14 cellular contexts compared by ENCODE assay signal in the genomic region with DNA sequence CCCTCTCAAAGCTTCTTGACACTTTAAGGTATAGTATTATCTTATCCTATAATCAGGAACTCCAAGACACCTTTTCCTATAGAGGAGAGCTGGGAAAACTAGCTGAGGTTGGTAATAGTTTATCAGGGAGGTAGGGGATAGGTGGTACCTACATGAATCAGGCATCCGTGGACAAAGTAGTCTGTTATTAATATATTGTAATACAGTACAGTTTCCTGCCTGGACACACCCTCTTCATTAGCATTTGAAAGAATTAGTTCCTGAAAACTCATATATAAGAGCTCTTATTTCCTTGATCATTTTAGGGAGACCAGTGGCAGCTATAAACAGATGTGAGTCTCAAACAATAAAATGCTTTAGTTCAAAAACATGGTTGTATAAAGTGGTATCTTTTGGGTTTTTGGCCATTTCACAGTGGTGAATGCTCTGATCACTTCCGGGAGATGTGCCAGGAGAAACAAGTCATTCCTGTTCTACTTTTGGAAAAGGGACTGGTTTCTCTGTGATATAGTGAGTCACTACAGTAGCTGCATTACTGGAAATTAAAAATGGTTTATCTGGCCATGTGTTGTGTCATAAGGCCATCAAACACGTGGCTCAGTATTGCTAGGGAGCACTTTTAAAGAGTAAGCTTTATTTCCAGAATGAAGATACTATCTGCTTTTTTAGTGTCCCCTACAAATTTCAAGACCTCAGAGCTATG.
DNase-seq lines count a peak whose midpoint lies in the region; FAIRE-seq and TF ChIP-seq lines count a peak whose summit lies in the region.
"Had no signal": no experiment of that assay in that cellular context is flagged by ENCODE, and none has a peak within 500 bp of the region (broad histone marks: within the 10 kb centered on the region; RNA-seq: fewer than 3 reads in every experiment).

No MANE protein-coding gene starts in this region.

- TF ChIP-seq CTCF in MM.1S (IDR thresholded peaks at IDR 0.05; ENCODE audit: low read length), result no peak
- TF ChIP-seq CTCF in endothelial cell of umbilical vein (IDR thresholded peaks at IDR 0.05; ENCODE audit: extremely low read depth in 1 of 2, insufficient read depth in 1 of 2, low read depth in 1 of 2, low read length in 2 of 2), result no peak

- H2AFZ ChIP-seq in MM.1S (ENCODE audit: low read length) (peak overlapping the region; percentile 35), endothelial cell of umbilical vein (ENCODE audit: low read depth, low read length) (no peak overlapping the region)

- H3K9me1 ChIP-seq in endothelial cell of umbilical vein (replicated peaks; ENCODE audit: control insufficient read depth, extremely low read depth, insufficient read depth, low read length), result no peaks in the 10 kb centered on the region

- DNase-seq in EH (ENCODE audit: low read depth) (peak; percentile 83), MM.1S (no peak), endothelial cell of umbilical vein (ENCODE audit: low read depth, low spot score) (no peak), stromal cell of bone marrow (ENCODE audit: low read depth) (peak; percentile 54), NCI-H2107 (lab: John Stamatoyannopoulos, UW) (no peak), 8988T (no peak), occipital lobe (lab: John Stamatoyannopoulos, UW) (no peak), NCI-H1048 (lab: John Stamatoyannopoulos, UW) (no peak)
- DNase-seq: activated CD8-positive, alpha-beta T cell treated with anti-CD3 and anti-CD28 coated beads, Interleukin-2, amount 10 ng/mL, durations not matched to agents 7 days and 5 days; Caco-2; left lung; NCI-H1105; NCI-H446 treated with DMSO at 0.1 percent for 48 hours; psoas muscle had no signal

- H3K27me3 ChIP-seq in MM.1S (replicated peaks; ENCODE audit: insufficient read depth, low read length) (no peaks in the 10 kb centered on the region), endothelial cell of umbilical vein (ENCODE audit: control insufficient read depth in 2 of 2, insufficient read depth in 2 of 2, low read length in 2 of 2) (no peaks in the 10 kb centered on the region)
- H3K27me3 ChIP-seq: left lung had no signal

- dilution Hi-C loops in endothelial cell of umbilical vein (cut with MboI; ENCODE audit: extremely low pct_ligation_motif_present, low sequenced_read_pairs), result no loop called here

- CTCF ChIA-PET in endothelial cell of umbilical vein (lab: Charles Lee), result interaction anchor here (0.6 to 1.2 kb wide), 2 partner anchors 40 to 622 kb away, joined by 3 to 4 read pairs; no protein-coding TSS in a partner anchor

- H3K36me3 ChIP-seq in MM.1S (replicated peaks; ENCODE audit: insufficient read depth, low read length) (no peaks in the 10 kb centered on the region), endothelial cell of umbilical vein (ENCODE audit: control insufficient read depth in 2 of 2, extremely low read depth in 1 of 2, insufficient read depth in 2 of 2, low read length in 2 of 2) (no peaks in the 10 kb centered on the region)
- H3K36me3 ChIP-seq: left lung had no signal

- no peak for FAIRE-seq in endothelial cell of umbilical vein (lab: Jason Lieb, UNC)

- BruUV-seq in endothelial cell of umbilical vein (replicated peaks; lab: Mats Ljungman, UMichigan), result no TSS peak

- H4K20me1 ChIP-seq in MM.1S (ENCODE audit: insufficient read depth, low read length) (no peaks in the 10 kb centered on the region), endothelial cell of umbilical vein (replicated peaks; ENCODE audit: control insufficient read depth, extremely low read depth, insufficient read depth, low read length) (no peaks in the 10 kb centered on the region)

- peaks cover 9% of the 10 kb centered on the region; the same call in 1 of the 2 replicates for H3F3A ChIP-seq in MM.1S (ENCODE audit: insufficient read depth, low read length)

- intact Hi-C loops in endothelial cell of umbilical vein (cut with micrococcal nuclease), result no loop called here

- no peak for TF ChIP-seq POLR2A in endothelial cell of umbilical vein (IDR thresholded peaks at IDR 0.05; ENCODE audit: low read depth, low read length)

- H3K27ac ChIP-seq in MM.1S (ENCODE audit: low read length) (peak overlapping the region; percentile 68; the same call in 1 of the 2 replicates), endothelial cell of umbilical vein (ENCODE audit: insufficient read depth, low read depth, low read length) (no peak overlapping the region)
- H3K27ac ChIP-seq: left lung, psoas muscle had no signal

- peak overlapping the region; percentile 46; the same call in 1 of the 2 replicates for H3K4me2 ChIP-seq in MM.1S (ENCODE audit: low read depth, low read length)
- no peak overlapping the region for H3K4me2 ChIP-seq in endothelial cell of umbilical vein (ENCODE audit: insufficient read depth, low read length)

- H3K9me3 ChIP-seq in MM.1S (replicated peaks; ENCODE audit: insufficient read depth, low read length) (no peaks in the 10 kb centered on the region), endothelial cell of umbilical vein (replicated peaks; ENCODE audit: control insufficient read depth, insufficient read depth, low read length) (no peaks in the 10 kb centered on the region)
- H3K9me3 ChIP-seq: Caco-2, left lung, psoas muscle had no signal

- H3K79me2 ChIP-seq in MM.1S (ENCODE audit: low read length) (no peaks in the 10 kb centered on the region), endothelial cell of umbilical vein (ENCODE audit: control insufficient read depth, insufficient read depth, low read length) (no peaks in the 10 kb centered on the region)

- POLR2A ChIA-PET in endothelial cell of umbilical vein (lab: Charles Lee), result no interaction called here

- H3K9ac ChIP-seq in MM.1S (ENCODE audit: low read length), result no peak overlapping the region
- no peak overlapping the region for H3K9ac ChIP-seq in endothelial cell of umbilical vein (replicated peaks; ENCODE audit: extremely low read depth, insufficient read depth, low read length)

- H3K4me1 ChIP-seq in MM.1S (ENCODE audit: low read length), result peaks cover 21% of the 10 kb centered on the region
- peaks cover 5% of the 10 kb centered on the region for H3K4me1 ChIP-seq in endothelial cell of umbilical vein (ENCODE audit: control insufficient read depth, extremely low read depth, insufficient read depth, low read length)
- H3K4me1 ChIP-seq: Caco-2, left lung, psoas muscle had no signal

- H3K9me2 ChIP-seq in MM.1S (replicated peaks; ENCODE audit: insufficient read depth, low read length), result no peaks in the 10 kb centered on the region

- H3K4me3 ChIP-seq in MM.1S (ENCODE audit: low read length) (no peak overlapping the region), endothelial cell of umbilical vein (replicated peaks in 1 of 3; ENCODE audit: insufficient read depth in 1 of 3, low read depth in 1 of 3, low read length in 3 of 3) (no peak overlapping the region)
- H3K4me3 ChIP-seq: left lung, psoas muscle had no signal

TF ChIP-seq in endothelial cell of umbilical vein, 7 proteins besides CTCF, POLR2A, EP300 and RAD21:
- TF ChIP-seq POLR2AphosphoS5 (IDR thresholded peaks at IDR 0.05; ENCODE audit: insufficient read depth, low read depth, low read length), result no peak
- no peak for TF ChIP-seq MAX (IDR thresholded peaks at IDR 0.05; ENCODE audit: insufficient read depth, insufficient read length)
- peak; percentile 33 for TF ChIP-seq FOS (IDR thresholded peaks at IDR 0.05; ENCODE audit: borderline replicate concordance, insufficient read depth, low read length)
- TF ChIP-seq MYC (IDR thresholded peaks at IDR 0.05; ENCODE audit: low read depth, low read length), result no peak

Comparison
In these comparisons a context has a peak if more than half of its experiments do, and no peak if none do; other contexts are left out.
1. DNase-seq: peak in EH (single experiment) and stromal cell of bone marrow (single experiment); none in MM.1S (single experiment), endothelial cell of umbilical vein (single experiment), NCI-H2107 (single experiment), 8988T (single experiment), occipital lobe (single experiment) and NCI-H1048 (single experiment).